Comparison of ENCODE assay signal across 1 cellular context in the genomic region with DNA sequence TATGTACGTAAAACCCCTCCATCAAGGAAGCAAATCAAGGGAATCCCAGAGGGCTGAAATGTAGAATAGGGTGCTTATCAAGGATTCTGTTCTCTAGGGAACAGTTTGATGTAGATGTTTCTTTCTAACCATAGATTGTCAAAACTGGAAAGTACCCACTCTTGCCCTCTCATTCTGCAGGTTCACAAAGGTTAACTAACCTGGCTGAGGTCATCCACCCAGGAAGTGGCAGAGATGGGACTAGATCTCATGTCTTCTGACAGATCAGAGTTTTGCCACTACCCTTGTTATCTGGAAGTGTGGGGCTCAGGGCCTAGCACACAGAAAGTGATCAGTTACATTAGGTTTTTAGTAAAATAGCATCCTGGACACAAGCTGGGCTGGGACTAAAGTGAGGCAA.
TF ChIP-seq lines count a peak whose summit lies in the region.

No MANE protein-coding gene starts in this region.

TF ChIP-seq in H1, 55 proteins besides CTCF, POLR2A, EP300 and RAD21:
- no peak for TF ChIP-seq KDM4A (IDR thresholded peaks at IDR 0.05; ENCODE audit: low read depth, low read length, severe bottlenecking)
- no peak for TF ChIP-seq RNF2 (IDR thresholded peaks at IDR 0.05; ENCODE audit: borderline replicate concordance, low read depth, low read length, missing control alignments, poor library complexity, severe bottlenecking)
- TF ChIP-seq FOSL1 (IDR thresholded peaks at IDR 0.05; ENCODE audit: insufficient read depth, low read depth, low read length) = no peak
- TF ChIP-seq SP1 (IDR thresholded peaks at IDR 0.05; ENCODE audit: low read depth, low read length) = no peak
- TF ChIP-seq SIRT6 (IDR thresholded peaks at IDR 0.05; ENCODE audit: low read length) = no peak
- TF ChIP-seq POLR2AphosphoS5 (IDR thresholded peaks at IDR 0.05; ENCODE audit: low read depth, low read length) = no peak
- TF ChIP-seq CEBPB (IDR thresholded peaks at IDR 0.05; ENCODE audit: low read depth, low read length) = no peak
- TF ChIP-seq CHD1 (IDR thresholded peaks at IDR 0.05; ENCODE audit: low read depth, low read length) = no peak
- no peak for TF ChIP-seq NANOG (IDR thresholded peaks at IDR 0.05; ENCODE audit: insufficient read depth, low read depth, low read length, poor library complexity, severe bottlenecking)
- no peak for TF ChIP-seq GABPA (IDR thresholded peaks at IDR 0.05; ENCODE audit: borderline replicate concordance, insufficient read depth, low read length)
- TF ChIP-seq CREB1 (IDR thresholded peaks at IDR 0.05) = no peak
- no peak for TF ChIP-seq SIX5 (IDR thresholded peaks at IDR 0.05; ENCODE audit: low read depth, low read length)
- TF ChIP-seq, protein P1, sequence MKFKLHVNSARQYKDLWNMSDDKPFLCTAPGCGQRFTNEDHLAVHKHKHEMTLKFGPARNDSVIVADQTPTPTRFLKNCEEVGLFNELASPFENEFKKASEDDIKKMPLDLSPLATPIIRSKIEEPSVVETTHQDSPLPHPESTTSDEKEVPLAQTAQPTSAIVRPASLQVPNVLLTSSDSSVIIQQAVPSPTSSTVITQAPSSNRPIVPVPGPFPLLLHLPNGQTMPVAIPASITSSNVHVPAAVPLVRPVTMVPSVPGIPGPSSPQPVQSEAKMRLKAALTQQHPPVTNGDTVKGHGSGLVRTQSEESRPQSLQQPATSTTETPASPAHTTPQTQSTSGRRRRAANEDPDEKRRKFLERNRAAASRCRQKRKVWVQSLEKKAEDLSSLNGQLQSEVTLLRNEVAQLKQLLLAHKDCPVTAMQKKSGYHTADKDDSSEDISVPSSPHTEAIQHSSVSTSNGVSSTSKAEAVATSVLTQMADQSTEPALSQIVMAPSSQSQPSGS (IDR thresholded peaks at IDR 0.05; ENCODE audit: low read length) = no peak
- no peak for TF ChIP-seq KDM5A (IDR thresholded peaks at IDR 0.05; ENCODE audit: low read length)
- no peak for TF ChIP-seq BRCA1 (IDR thresholded peaks at IDR 0.05; ENCODE audit: low read depth, low read length)
- no peak for TF ChIP-seq CHD2 (IDR thresholded peaks at IDR 0.05; ENCODE audit: low read length)
